Comparison of ENCODE assay signal across 8 cellular contexts in the genomic region with DNA sequence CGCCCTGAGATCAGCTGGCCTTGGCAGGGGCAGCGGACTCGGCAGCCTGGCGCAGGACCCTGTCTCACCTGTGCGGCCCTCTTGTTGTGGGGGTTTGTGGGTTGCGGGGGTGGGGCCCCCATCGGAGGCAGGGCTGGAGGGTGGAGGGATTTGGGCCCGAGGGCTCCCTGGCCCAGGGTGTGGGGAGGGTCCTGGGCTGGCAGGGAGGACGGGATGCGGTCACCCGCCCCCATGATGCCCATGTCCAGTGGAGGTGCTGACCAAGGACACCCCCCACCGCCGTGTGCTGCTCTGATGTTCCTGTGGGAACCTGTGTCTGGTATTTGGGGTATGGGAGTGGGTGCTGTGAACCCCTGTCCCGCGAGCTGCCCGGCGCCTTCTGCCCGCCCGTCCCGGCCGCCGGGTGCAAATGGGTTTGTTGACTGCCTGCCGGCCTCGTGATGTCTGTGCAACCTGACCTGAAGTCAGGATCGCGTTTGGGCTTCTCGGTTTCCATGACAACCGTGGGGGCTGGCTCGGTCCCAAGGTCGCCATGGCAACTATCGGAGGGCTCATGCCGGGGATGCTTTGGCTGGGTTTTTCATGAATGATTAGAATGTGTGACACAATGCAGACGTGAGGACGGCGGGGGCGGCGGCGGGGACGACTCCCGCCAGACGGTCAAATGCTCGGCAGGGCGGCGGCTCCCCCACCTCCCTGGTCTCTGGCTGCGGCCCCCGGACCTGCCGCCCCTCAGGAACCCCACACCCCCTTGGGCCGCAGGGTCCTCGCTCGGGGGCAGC. TPM values are rescaled to one million over a fixed set of nuclear protein-coding genes. Genes with fewer than 3 reads are reported as not detected.
DNase-seq lines count a peak whose midpoint lies in the region; TF ChIP-seq lines count a peak whose summit lies in the region.

No MANE protein-coding gene starts in this region.

- no peak for TF ChIP-seq CTCF in 22Rv1 (IDR thresholded peaks at IDR 0.05)
- no peak for TF ChIP-seq CTCF in astrocyte of the cerebellum (IDR thresholded peaks at IDR 0.05; ENCODE audit: low read depth, low read length, missing control alignments)

- in situ Hi-C loops in astrocyte of the cerebellum (cut with HindIII; ENCODE audit: low sequenced_read_pairs), result no loop called here

- DNase-seq in HT1080 (ENCODE audit: low read depth), result peak; percentile 97
- peak; percentile 91 for DNase-seq in astrocyte of the cerebellum (ENCODE audit: low read depth)
- peak; percentile 97 for DNase-seq in hepatic stellate cell (ENCODE audit: low spot score)
- DNase-seq in renal cortical epithelial cell (ENCODE audit: low read depth), result peak; percentile 87
- no peak for DNase-seq in NCI-H446 (lab: John Stamatoyannopoulos, UW)
- DNase-seq in stimulated activated CD4-positive, alpha-beta T cell treated with anti-CD3 and anti-CD28 coated beads, Interleukin-1b, Interleukin-23, amount 100 ng/mL, for 48 hours, result no peak
- no peak for DNase-seq in NCI-H2081 (lab: John Stamatoyannopoulos, UW)

- H3K4me3 ChIP-seq in astrocyte of the cerebellum (ENCODE audit: low read depth, low read length), result peak overlapping the region; percentile 34

- peak overlapping the region; percentile 93 for H3K27ac ChIP-seq in 22Rv1

RNA-seq across cellular contexts. Expression of gene MAFK, which starts 7.3 kb away (rescaled TPM):
- 20.9 and 21.9 TPM in 2 replicates for total RNA-seq in HT1080 (2014; rRNA removed; shearing (Covaris generic))
- 26.5 and 30.4 TPM in 2 replicates for polyA plus RNA-seq in HT1080 (2015; cell fraction: cytosol; rRNA removed)
- polyA plus RNA-seq in HT1080 (2015; cell fraction: nucleus; rRNA removed), result 92.4 and 92.7 TPM in 2 replicates
- total RNA-seq in renal cortical epithelial cell, result 21.9 and 40.7 TPM in 2 replicates

RNA-seq across cellular contexts. Expression of gene TMEM184A, which starts 18.2 kb away (rescaled TPM):
- 1.1 and 1.5 TPM in 2 replicates for total RNA-seq in HT1080 (2014; rRNA removed; shearing (Covaris generic))
- polyA plus RNA-seq in HT1080 (2015; cell fraction: cytosol; rRNA removed), result 1.5 and 2.3 TPM in 2 replicates
- polyA plus RNA-seq in HT1080 (2015; cell fraction: nucleus; rRNA removed), result 7.8 and 8.4 TPM in 2 replicates
- 2.6 and 4.3 TPM in 2 replicates for total RNA-seq in renal cortical epithelial cell

RNA-seq across cellular contexts. Expression of gene PSMG3, which starts 32.0 kb away (rescaled TPM):
- total RNA-seq in HT1080 (2014; rRNA removed; shearing (Covaris generic)), result 72.1 and 97.7 TPM in 2 replicates
- polyA plus RNA-seq in HT1080 (2015; cell fraction: cytosol; rRNA removed), result 57.8 and 71.6 TPM in 2 replicates
- polyA plus RNA-seq in HT1080 (2015; cell fraction: nucleus; rRNA removed), result 47.0 and 55.2 TPM in 2 replicates
- 12.2 and 41.7 TPM in 2 replicates for total RNA-seq in renal cortical epithelial cell

RNA-seq across cellular contexts. Expression of gene INTS1, which starts 33.6 kb away (rescaled TPM):
- 72.9 and 82.4 TPM in 2 replicates for total RNA-seq in HT1080 (2014; rRNA removed; shearing (Covaris generic))
- polyA plus RNA-seq in HT1080 (2015; cell fraction: cytosol; rRNA removed), result 67.3 and 78.0 TPM in 2 replicates
- 253 and 258 TPM in 2 replicates for polyA plus RNA-seq in HT1080 (2015; cell fraction: nucleus; rRNA removed)
- total RNA-seq in renal cortical epithelial cell, result 31.8 and 77.9 TPM in 2 replicates

Comparison
In these comparisons a context has a peak if more than half of its experiments do, and no peak if none do; other contexts are left out.
1. DNase-seq: peak in HT1080 (single experiment), astrocyte of the cerebellum (single experiment), hepatic stellate cell (single experiment) and renal cortical epithelial cell (single experiment); none in NCI-H446 (0 of 2), stimulated activated CD4-positive, alpha-beta T cell treated with anti-CD3 and anti-CD28 coated beads, Interleukin-1b, Interleukin-23, amount 100 ng/mL, for 48 hours (single experiment) and NCI-H2081 (0 of 2).